Comparison of ENCODE assay signal across 8 cellular contexts in genomic region chr7:126163647-126164046, GRCh38.
"Had no signal": no experiment of that assay in that cellular context is flagged by ENCODE, and none has a peak within 500 bp of the region (broad histone marks: within the 10 kb centered on the region; RNA-seq: fewer than 3 reads in every experiment).

No MANE protein-coding gene starts in this region.

- FAIRE-seq: G401.6, GM12878, GM12891, GM12892, GM18507, GM19239 had no signal

- ATAC-seq: GM12878 had no signal

- DNase-seq: GDM1, GF-D8 had no signal

- H3K4me3 ChIP-seq: GM12878 had no signal
